Comparison of ENCODE assay signal across 1 cellular context in the genomic region with DNA sequence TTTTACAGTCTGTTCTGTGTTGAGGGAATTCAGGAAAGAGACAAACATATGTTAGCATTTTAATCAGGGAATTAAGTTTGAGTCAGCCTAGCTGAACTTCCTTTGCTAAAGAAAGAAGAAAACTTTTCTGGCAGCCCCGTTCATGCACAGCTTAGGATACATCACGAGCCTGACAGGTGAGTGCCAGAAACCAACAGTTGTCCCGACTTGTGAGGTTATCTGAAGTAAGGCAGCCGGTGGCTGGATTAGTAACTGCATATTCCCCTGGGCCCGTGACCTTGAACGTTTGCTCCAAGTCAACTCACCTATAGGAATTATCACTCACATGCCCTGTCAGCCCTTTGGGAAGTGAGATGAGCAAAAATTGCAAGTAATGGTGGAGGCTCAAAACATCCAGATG.
TF ChIP-seq lines count a peak whose summit lies in the region.

No MANE protein-coding gene starts in this region.

TF ChIP-seq in IMR-90, 13 proteins besides CTCF, POLR2A, EP300 and RAD21 (continued from another document):
- TF ChIP-seq RCOR1 (IDR thresholded peaks at IDR 0.05; ENCODE audit: insufficient replicate concordance, low read length) (no peak), CHD1 (IDR thresholded peaks at IDR 0.05; ENCODE audit: low read depth, low read length) (no peak), FOS (IDR thresholded peaks at IDR 0.05; ENCODE audit: low read depth, low read length) (no peak), MAZ (IDR thresholded peaks at IDR 0.05; ENCODE audit: borderline replicate concordance, low read depth, low read length) (no peak)
- TF ChIP-seq, protein P1, sequence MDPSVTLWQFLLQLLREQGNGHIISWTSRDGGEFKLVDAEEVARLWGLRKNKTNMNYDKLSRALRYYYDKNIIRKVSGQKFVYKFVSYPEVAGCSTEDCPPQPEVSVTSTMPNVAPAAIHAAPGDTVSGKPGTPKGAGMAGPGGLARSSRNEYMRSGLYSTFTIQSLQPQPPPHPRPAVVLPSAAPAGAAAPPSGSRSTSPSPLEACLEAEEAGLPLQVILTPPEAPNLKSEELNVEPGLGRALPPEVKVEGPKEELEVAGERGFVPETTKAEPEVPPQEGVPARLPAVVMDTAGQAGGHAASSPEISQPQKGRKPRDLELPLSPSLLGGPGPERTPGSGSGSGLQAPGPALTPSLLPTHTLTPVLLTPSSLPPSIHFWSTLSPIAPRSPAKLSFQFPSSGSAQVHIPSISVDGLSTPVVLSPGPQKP (IDR thresholded peaks at IDR 0.05; ENCODE audit: borderline replicate concordance, low read depth, low read length): no peak
